ENCODE assay signal across 10 cellular contexts in genomic region chr5:150298701-150299451, GRCh38. TPM values are rescaled to one million over a fixed set of nuclear protein-coding genes. Genes with fewer than 3 reads are reported as not detected.
DNase-seq lines count a peak whose midpoint lies in the region; ATAC-seq and TF ChIP-seq lines count a peak whose summit lies in the region.
"Had no signal": no experiment of that assay in that cellular context is flagged by ENCODE, and none has a peak within 500 bp of the region (broad histone marks: within the 10 kb centered on the region; RNA-seq: fewer than 3 reads in every experiment).

No MANE protein-coding gene starts in this region.

- TF ChIP-seq CTCF in brain (conservative IDR thresholded peaks at IDR 0.05), result no peak

- peaks cover 35% of the 10 kb centered on the region for H3K27me3 Mint-ChIP-seq in brain
- H3K27me3 Mint-ChIP-seq in activated T-cell treated with anti-CD3 and anti-CD28 coated beads, Interleukin-2, amount 50 U/mL, for 24 hours, result peaks cover 34% of the 10 kb centered on the region

- peaks cover 63% of the 10 kb centered on the region for H3K4me1 Mint-ChIP-seq in brain
- peaks cover 3% of the 10 kb centered on the region for H3K4me1 Mint-ChIP-seq in activated T-cell treated with anti-CD3 and anti-CD28 coated beads, Interleukin-2, amount 50 U/mL, for 24 hours (ENCODE audit: low read depth)
- H3K4me1 Mint-ChIP-seq: activated CD4-positive, alpha-beta T cell treated with anti-CD3 and anti-CD28 coated beads, Interleukin-2, amount 10 ng/mL, durations not matched to agents 24 days and 14 days had no signal

- DNase-seq in HS-5 (ENCODE audit: low read depth), result peak; percentile 86
- DNase-seq in right cardiac atrium, result no peak
- no peak for DNase-seq in stimulated activated CD4-positive, alpha-beta T cell treated with anti-CD3 and anti-CD28 coated beads, Interleukin-2, amount 100 ng/mL, for 48 hours
- DNase-seq in HT-29 (ENCODE audit: low spot score), result no peak
- DNase-seq in activated T-cell treated with anti-CD3 and anti-CD28 coated beads, Interleukin-2, amount 50 U/mL, for 24 hours, result no peak
- no peak for DNase-seq in medulla oblongata (ENCODE audit: extremely low spot score)
- DNase-seq: activated CD4-positive, alpha-beta T cell treated with anti-CD3 and anti-CD28 coated beads, Interleukin-2, amount 10 ng/mL, durations not matched to agents 24 days and 14 days had no signal

- H3K27ac Mint-ChIP-seq in brain, result peak overlapping the region in 3 of 5 experiments; percentile 20 to 74 (median 34)
- H3K27ac Mint-ChIP-seq in activated T-cell treated with anti-CD3 and anti-CD28 coated beads, Interleukin-2, amount 50 U/mL, for 24 hours, result no peak overlapping the region
- H3K27ac Mint-ChIP-seq: activated CD4-positive, alpha-beta T cell treated with anti-CD3 and anti-CD28 coated beads, Interleukin-2, amount 10 ng/mL, durations not matched to agents 24 days and 14 days; dendritic cell treated with granulocyte-macrophage colony-stimulating factor and Interleukin-4, amounts not matched to agents 40 ng/mL and 50 ng/mL, for 4 days had no signal

- peak; percentile 40 to 66 for ATAC-seq in right cardiac atrium

- peaks cover 0 to 5% (median 0%) of the 10 kb centered on the region in 5 experiments for H3K9me3 Mint-ChIP-seq in brain
- no peaks in the 10 kb centered on the region for H3K9me3 Mint-ChIP-seq in activated T-cell treated with anti-CD3 and anti-CD28 coated beads, Interleukin-2, amount 50 U/mL, for 24 hours
- H3K9me3 Mint-ChIP-seq: activated CD4-positive, alpha-beta T cell treated with anti-CD3 and anti-CD28 coated beads, Interleukin-2, amount 10 ng/mL, durations not matched to agents 24 days and 14 days; dendritic cell treated with granulocyte-macrophage colony-stimulating factor and Interleukin-4, amounts not matched to agents 40 ng/mL and 50 ng/mL, for 4 days had no signal

- H3K4me3 ChIP-seq in right cardiac atrium (ENCODE audit: low read length) (no peak overlapping the region), subcutaneous abdominal adipose tissue (ENCODE audit: low read depth in 1 of 5, low read length in 5 of 5) (no peak overlapping the region)

- H3K27ac ChIP-seq in right cardiac atrium (ENCODE audit: low read length) (no peak overlapping the region), subcutaneous abdominal adipose tissue (ENCODE audit: low read depth, low read length) (peak overlapping the region; percentile 55)

- no peak overlapping the region for H3K9ac ChIP-seq in subcutaneous abdominal adipose tissue (ENCODE audit: low read length in 5 of 5)

- no peaks in the 10 kb centered on the region for H3K36me3 ChIP-seq in subcutaneous abdominal adipose tissue (ENCODE audit: control insufficient read depth in 5 of 5, insufficient read depth in 5 of 5, low read length in 5 of 5)

- intact Hi-C loops in right cardiac atrium (cut with DNase I), result no loop called here

- no peaks in the 10 kb centered on the region for H3K36me3 Mint-ChIP-seq in brain
- H3K36me3 Mint-ChIP-seq in activated T-cell treated with anti-CD3 and anti-CD28 coated beads, Interleukin-2, amount 50 U/mL, for 24 hours (ENCODE audit: low read depth), result no peaks in the 10 kb centered on the region

- H3K4me3 Mint-ChIP-seq in brain, result peak overlapping the region in 2 of 5 experiments; percentile 5 to 15
- H3K4me3 Mint-ChIP-seq in activated T-cell treated with anti-CD3 and anti-CD28 coated beads, Interleukin-2, amount 50 U/mL, for 24 hours, result no peak overlapping the region
- H3K4me3 Mint-ChIP-seq: activated CD4-positive, alpha-beta T cell treated with anti-CD3 and anti-CD28 coated beads, Interleukin-2, amount 10 ng/mL, durations not matched to agents 24 days and 14 days; dendritic cell treated with granulocyte-macrophage colony-stimulating factor and Interleukin-4, amounts not matched to agents 40 ng/mL and 50 ng/mL, for 4 days had no signal

- H3K4me1 ChIP-seq in right cardiac atrium (ENCODE audit: control insufficient read depth, insufficient read depth, low read length), result peaks cover 4% of the 10 kb centered on the region
- H3K4me1 ChIP-seq in subcutaneous abdominal adipose tissue (ENCODE audit: control insufficient read depth in 5 of 5, insufficient read depth in 5 of 5, low read length in 5 of 5), result peaks cover 3 to 18% (median 12%) of the 10 kb centered on the region in 5 donors

- 68% methylated on average over 10 of the region's 10 CpGs for WGBS in right cardiac atrium

- H3K27me3 ChIP-seq in right cardiac atrium (ENCODE audit: control insufficient read depth, insufficient read depth) (no peaks in the 10 kb centered on the region), subcutaneous abdominal adipose tissue (ENCODE audit: control insufficient read depth in 5 of 5, insufficient read depth in 4 of 5, low read length in 5 of 5) (peaks cover 4 to 38% (median 26%) of the 10 kb centered on the region in 5 donors)

- H3K9me3 ChIP-seq in right cardiac atrium (ENCODE audit: control insufficient read depth, low read length) (no peaks in the 10 kb centered on the region), subcutaneous abdominal adipose tissue (ENCODE audit: control insufficient read depth in 5 of 5, low read length in 5 of 5) (no peaks in the 10 kb centered on the region)

RNA-seq across cellular contexts. Expression of gene ARSI, which starts 3.8 kb away (rescaled TPM):
- polyA plus RNA-seq in brain (ENCODE audit: insufficient read depth, low read depth, low replicate concordance) (1.2 TPM), right cardiac atrium (0.25 TPM)
- 1 to 10 TPM in 1 of 4 donors, under 1 TPM in 3; 0.49 to 1.1 (median 0.66) TPM for total RNA-seq in right cardiac atrium
- not detected in 2 replicates for total RNA-seq in HT-29 (2014; rRNA removed; shearing (Covaris generic))
- total RNA-seq: activated CD4-positive, alpha-beta T cell treated with anti-CD3 and anti-CD28 coated beads, Interleukin-2, amount 10 ng/mL, durations not matched to agents 24 days and 14 days had no signal

RNA-seq across cellular contexts. Expression of gene CAMK2A, which starts 9.3 kb away (rescaled TPM):
- 116 TPM for polyA plus RNA-seq in brain (ENCODE audit: insufficient read depth, low read depth, low replicate concordance)
- 10 to 100 TPM in 3 of 4 donors, 1 to 10 TPM in 1; 8.0 to 18.4 (median 14.8) TPM for total RNA-seq in right cardiac atrium
- polyA plus RNA-seq in right cardiac atrium, result 15.4 TPM
- not detected in 2 replicates for total RNA-seq in HT-29 (2014; rRNA removed; shearing (Covaris generic))
- total RNA-seq: activated CD4-positive, alpha-beta T cell treated with anti-CD3 and anti-CD28 coated beads, Interleukin-2, amount 10 ng/mL, durations not matched to agents 24 days and 14 days had no signal

RNA-seq across cellular contexts. Expression of gene TCOF1, which starts 58.6 kb away (rescaled TPM):
- polyA plus RNA-seq in brain (ENCODE audit: insufficient read depth, low read depth, low replicate concordance) (34.8 TPM), right cardiac atrium (11.9 TPM)
- 10 to 100 TPM; 14.3 to 22.7 (median 17.5) TPM for total RNA-seq in right cardiac atrium
- total RNA-seq in HT-29 (2014; rRNA removed; shearing (Covaris generic)), result 83.9 and 85.7 TPM in 2 replicates
